19 cellular contexts compared by ENCODE assay signal in the genomic region with DNA sequence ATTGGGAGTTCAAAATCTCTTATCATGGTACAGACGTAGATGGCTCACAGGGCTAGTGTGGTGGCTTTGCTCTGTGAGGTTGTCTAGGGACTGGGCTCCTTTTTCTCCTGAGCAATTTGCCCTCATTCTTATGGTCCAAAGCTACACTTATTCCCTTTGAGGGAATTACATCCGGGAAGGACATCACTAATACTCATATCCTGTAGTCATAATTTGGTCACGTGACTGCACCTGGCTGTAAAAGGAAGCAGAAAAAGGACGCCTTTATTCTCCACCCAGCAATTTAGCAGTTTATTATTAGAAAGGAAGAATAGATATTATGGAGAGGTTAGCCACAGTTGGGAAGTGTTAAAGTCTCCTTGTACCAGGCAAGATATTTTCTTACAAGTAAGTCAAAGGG.
"Had no signal": no experiment of that assay in that cellular context is flagged by ENCODE, and none has a peak within 500 bp of the region (broad histone marks: within the 10 kb centered on the region; RNA-seq: fewer than 3 reads in every experiment).

No MANE protein-coding gene starts in this region.

- H3K36me3 ChIP-seq: left ventricle myocardium inferior, thyroid gland, WERI-Rb-1 had no signal

- H3K27ac ChIP-seq: esophagus squamous epithelium, heart right ventricle, left ventricle myocardium inferior, parathyroid adenoma, thyroid gland, WERI-Rb-1 had no signal

- H3K4me1 ChIP-seq: left ventricle myocardium inferior, parathyroid adenoma, thyroid gland had no signal

- H3K9ac ChIP-seq: parathyroid adenoma had no signal

- ATAC-seq: activated CD8-positive, alpha-beta memory T cell treated with anti-CD3 and anti-CD28 coated beads, Interleukin-2, amount 10 ng/mL, durations not matched to agents 7 days and 5 days; effector memory CD8-positive, alpha-beta T cell; heart right ventricle; natural killer cell treated with Interleukin-12 subunit alpha and Interleukin-12 subunit beta and Interleukin-15 and Interleukin-18, amount 100 ng/mL, for 72 hours; sciatic nerve; SK-N-SH treated with all-trans-retinoic acid at 6 μM for 48 hours; stimulated activated effector memory CD8-positive, alpha-beta T cell treated with anti-CD3 and anti-CD28 coated beads, Interleukin-12 subunit alpha, Interleukin-12 subunit beta, amount 100 ng/mL, for 72 hours had no signal

- H3K9me3 ChIP-seq: esophagus squamous epithelium, thyroid gland had no signal

- H3K4me3 Mint-ChIP-seq: activated CD8-positive, alpha-beta memory T cell treated with anti-CD3 and anti-CD28 coated beads, Interleukin-2, amount 10 ng/mL, durations not matched to agents 7 days and 5 days; dendritic cell treated with granulocyte-macrophage colony-stimulating factor and Interleukin-4, amounts not matched to agents 40 ng/mL and 50 ng/mL, for 4 days; effector memory CD8-positive, alpha-beta T cell; natural killer cell treated with Interleukin-12 subunit alpha and Interleukin-12 subunit beta and Interleukin-15 and Interleukin-18, amount 100 ng/mL, for 72 hours; stimulated activated effector memory CD8-positive, alpha-beta T cell treated with anti-CD3 and anti-CD28 coated beads, Interleukin-12 subunit alpha, Interleukin-12 subunit beta, amount 100 ng/mL, for 72 hours had no signal

- H3K9me3 Mint-ChIP-seq: dendritic cell treated with granulocyte-macrophage colony-stimulating factor and Interleukin-4, amounts not matched to agents 40 ng/mL and 50 ng/mL, for 4 days; stimulated activated effector memory CD8-positive, alpha-beta T cell treated with anti-CD3 and anti-CD28 coated beads, Interleukin-12 subunit alpha, Interleukin-12 subunit beta, amount 100 ng/mL, for 72 hours had no signal

- H3K79me2 ChIP-seq: parathyroid adenoma had no signal

- DNase-seq: activated CD4-positive, alpha-beta T cell treated with anti-CD3 and anti-CD28 coated beads, Interleukin-2, amount 50 U/mL, for 4 hours; activated CD8-positive, alpha-beta memory T cell treated with anti-CD3 and anti-CD28 coated beads, Interleukin-2, amount 10 ng/mL, durations not matched to agents 7 days and 5 days; activated naive CD4-positive, alpha-beta T cell treated with Interleukin-2 at 50 U/mL for 16 hours; amniotic stem cell; effector memory CD8-positive, alpha-beta T cell; esophagus squamous epithelium; heart right ventricle; left ventricle myocardium inferior; mesenchymal stem cell; stimulated activated CD4-positive, alpha-beta T cell treated with anti-CD3 and anti-CD28 coated beads, Interleukin-4, amount 100 ng/mL, for 24 hours; thyroid gland; WERI-Rb-1 had no signal

- H3K27me3 Mint-ChIP-seq: activated CD8-positive, alpha-beta memory T cell treated with anti-CD3 and anti-CD28 coated beads, Interleukin-2, amount 10 ng/mL, durations not matched to agents 7 days and 5 days; dendritic cell treated with granulocyte-macrophage colony-stimulating factor and Interleukin-4, amounts not matched to agents 40 ng/mL and 50 ng/mL, for 4 days; effector memory CD8-positive, alpha-beta T cell; natural killer cell treated with Interleukin-12 subunit alpha and Interleukin-12 subunit beta and Interleukin-15 and Interleukin-18, amount 100 ng/mL, for 72 hours had no signal

- H3K27me3 ChIP-seq: esophagus squamous epithelium, heart right ventricle, thyroid gland had no signal

- H3K27ac Mint-ChIP-seq: activated CD8-positive, alpha-beta memory T cell treated with anti-CD3 and anti-CD28 coated beads, Interleukin-2, amount 10 ng/mL, durations not matched to agents 7 days and 5 days; activated T-helper 2 cell treated with anti-CD3 and anti-CD28 coated beads, Interferon-gamma antibody, Interleukin-2, Interleukin-4, amounts not matched to agents 10 μg/mL and 5 μg/mL and 100 μg/mL, durations not matched to agents 14 hours and 24 hours and 36 hours; dendritic cell treated with granulocyte-macrophage colony-stimulating factor and Interleukin-4, amounts not matched to agents 40 ng/mL and 50 ng/mL, for 4 days; effector memory CD8-positive, alpha-beta T cell; stimulated activated effector memory CD8-positive, alpha-beta T cell treated with anti-CD3 and anti-CD28 coated beads, Interleukin-12 subunit alpha, Interleukin-12 subunit beta, amount 100 ng/mL, for 72 hours had no signal

- H2AFZ ChIP-seq: parathyroid adenoma had no signal

- H3K4me3 ChIP-seq: esophagus squamous epithelium, heart right ventricle, left ventricle myocardium inferior, thyroid gland had no signal
